1 cellular context compared by ENCODE assay signal in genomic region chr2:127415593-127416485, GRCh38.
TF ChIP-seq lines count a peak whose summit lies in the region.

No MANE protein-coding gene starts in this region.

TF ChIP-seq in HEK293, 187 proteins besides CTCF, POLR2A, EP300 and RAD21 (continued from another document):
- TF ChIP-seq ZNF449 (tag by site-specific recombination; IDR thresholded peaks at IDR 0.05) (0 out of 2 replicates have a peak, but pooled peaks have one; percentile 11), GLIS2 (tag by site-specific recombination; IDR thresholded peaks at IDR 0.05) (peak; percentile 9; the same call in 1 of the 2 replicates), PATZ1 (tag by site-specific recombination; IDR thresholded peaks at IDR 0.05) (peak; percentile 22; the same call in 1 of the 2 replicates), ZNF629 (tag by site-specific recombination; IDR thresholded peaks at IDR 0.05) (peak; percentile 63), ZNF2 (tag by site-specific recombination; IDR thresholded peaks at IDR 0.05) (peak; percentile 66; the same call in 1 of the 2 replicates), SCRT2 (tag by site-specific recombination; IDR thresholded peaks at IDR 0.05) (peak; percentile 92), REST (tag by site-specific recombination; IDR thresholded peaks at IDR 0.05) (no peak), SP7 (tag by site-specific recombination; IDR thresholded peaks at IDR 0.05) (peak; percentile 27; the same call in 1 of the 2 replicates), ZBTB48 (tag by site-specific recombination; IDR thresholded peaks at IDR 0.05) (peak; percentile 60; the same call in 1 of the 2 replicates), ZNF335 (tag by site-specific recombination; conservative IDR thresholded peaks at IDR 0.05) (peak; percentile 69), ZNF555 (tag by site-specific recombination; conservative IDR thresholded peaks at IDR 0.05) (no peak), ZBTB8A (tag by site-specific recombination; IDR thresholded peaks at IDR 0.05) (peak; percentile 94), GLI2 (tag by site-specific recombination; IDR thresholded peaks at IDR 0.05; ENCODE audit: borderline replicate concordance, low read depth) (no peak), ZXDB (tag by site-specific recombination; IDR thresholded peaks at IDR 0.05) (peak; percentile 82), ZBTB17 (tag by site-specific recombination; IDR thresholded peaks at IDR 0.05) (peak; percentile 89), ZBTB26 (tag by site-specific recombination; optimal IDR thresholded peaks at IDR 0.05) (peak; percentile 44), ZNF654 (tag by site-specific recombination; IDR thresholded peaks at IDR 0.05; ENCODE audit: low read depth) (peak; percentile 5; the same call in 1 of the 2 replicates), ZNF600 (tag by site-specific recombination; IDR thresholded peaks at IDR 0.05) (0 out of 2 replicates have a peak, but pooled peaks have one; percentile 39), PRDM10 (tag by site-specific recombination; IDR thresholded peaks at IDR 0.05) (peak; percentile 46), KLF8 (tag by site-specific recombination; IDR thresholded peaks at IDR 0.05) (peak; percentile 44; the same call in 1 of the 2 replicates), SALL2 (tag by site-specific recombination; IDR thresholded peaks at IDR 0.05; ENCODE audit: borderline replicate concordance) (no peak), ZNF404 (tag by site-specific recombination; IDR thresholded peaks at IDR 0.05) (no peak), TRIM28 (IDR thresholded peaks at IDR 0.05; ENCODE audit: borderline replicate concordance, low read length) (0 out of 2 replicates have a peak, but pooled peaks have one; percentile 39), GLIS1 (tag by site-specific recombination; IDR thresholded peaks at IDR 0.05) (0 out of 2 replicates have a peak, but pooled peaks have one; percentile 15), ZNF10 (tag by site-specific recombination; IDR thresholded peaks at IDR 0.05) (peak; percentile 16; the same call in 1 of the 2 replicates), ZEB2 (tag by site-specific recombination; IDR thresholded peaks at IDR 0.05) (peak; percentile 34; the same call in 1 of the 2 replicates)
